In the genomic region with DNA sequence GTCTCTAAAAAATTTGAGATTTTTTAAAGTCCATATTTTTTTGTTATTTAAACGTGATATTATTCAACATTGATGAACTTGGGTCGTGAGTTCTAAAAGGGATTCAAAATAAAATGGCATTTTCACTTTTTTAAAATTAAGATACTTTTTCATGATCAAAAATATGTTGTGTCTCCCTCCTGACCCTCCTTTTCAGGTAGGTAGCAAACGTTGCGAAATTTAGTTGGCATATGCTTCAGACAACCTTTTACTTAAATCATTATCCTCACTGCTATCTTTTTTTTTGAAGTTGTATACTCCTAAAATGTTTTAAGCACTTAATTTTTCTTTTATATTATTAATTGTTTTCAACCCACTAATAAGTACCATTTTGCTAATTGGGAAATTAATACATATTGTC, we compare ENCODE assay signal across 2 cellular contexts.
TF ChIP-seq lines count a peak whose summit lies in the region.

No MANE protein-coding gene starts in this region.

TF ChIP-seq in HCT116, 20 proteins besides CTCF, POLR2A, EP300 and RAD21:
- TF ChIP-seq ATF3 (IDR thresholded peaks at IDR 0.05), result no peak
- no peak for TF ChIP-seq EGR1 (IDR thresholded peaks at IDR 0.05; ENCODE audit: low read depth)
- no peak for TF ChIP-seq SIN3A (IDR thresholded peaks at IDR 0.05; ENCODE audit: low read depth)
- no peak for TF ChIP-seq TCF7L2 (IDR thresholded peaks at IDR 0.05; ENCODE audit: borderline replicate concordance, extremely low read depth, insufficient read depth, insufficient read length)
- no peak for TF ChIP-seq ZBTB33 (IDR thresholded peaks at IDR 0.05; ENCODE audit: extremely low read depth, insufficient replicate concordance, low read length)
- TF ChIP-seq EZH2phosphoT487 (IDR thresholded peaks at IDR 0.05; ENCODE audit: borderline replicate concordance), result no peak
- no peak for TF ChIP-seq SRF (IDR thresholded peaks at IDR 0.05; ENCODE audit: low read depth)
- TF ChIP-seq JUND (IDR thresholded peaks at IDR 0.05), result no peak
- TF ChIP-seq, protein P1, sequence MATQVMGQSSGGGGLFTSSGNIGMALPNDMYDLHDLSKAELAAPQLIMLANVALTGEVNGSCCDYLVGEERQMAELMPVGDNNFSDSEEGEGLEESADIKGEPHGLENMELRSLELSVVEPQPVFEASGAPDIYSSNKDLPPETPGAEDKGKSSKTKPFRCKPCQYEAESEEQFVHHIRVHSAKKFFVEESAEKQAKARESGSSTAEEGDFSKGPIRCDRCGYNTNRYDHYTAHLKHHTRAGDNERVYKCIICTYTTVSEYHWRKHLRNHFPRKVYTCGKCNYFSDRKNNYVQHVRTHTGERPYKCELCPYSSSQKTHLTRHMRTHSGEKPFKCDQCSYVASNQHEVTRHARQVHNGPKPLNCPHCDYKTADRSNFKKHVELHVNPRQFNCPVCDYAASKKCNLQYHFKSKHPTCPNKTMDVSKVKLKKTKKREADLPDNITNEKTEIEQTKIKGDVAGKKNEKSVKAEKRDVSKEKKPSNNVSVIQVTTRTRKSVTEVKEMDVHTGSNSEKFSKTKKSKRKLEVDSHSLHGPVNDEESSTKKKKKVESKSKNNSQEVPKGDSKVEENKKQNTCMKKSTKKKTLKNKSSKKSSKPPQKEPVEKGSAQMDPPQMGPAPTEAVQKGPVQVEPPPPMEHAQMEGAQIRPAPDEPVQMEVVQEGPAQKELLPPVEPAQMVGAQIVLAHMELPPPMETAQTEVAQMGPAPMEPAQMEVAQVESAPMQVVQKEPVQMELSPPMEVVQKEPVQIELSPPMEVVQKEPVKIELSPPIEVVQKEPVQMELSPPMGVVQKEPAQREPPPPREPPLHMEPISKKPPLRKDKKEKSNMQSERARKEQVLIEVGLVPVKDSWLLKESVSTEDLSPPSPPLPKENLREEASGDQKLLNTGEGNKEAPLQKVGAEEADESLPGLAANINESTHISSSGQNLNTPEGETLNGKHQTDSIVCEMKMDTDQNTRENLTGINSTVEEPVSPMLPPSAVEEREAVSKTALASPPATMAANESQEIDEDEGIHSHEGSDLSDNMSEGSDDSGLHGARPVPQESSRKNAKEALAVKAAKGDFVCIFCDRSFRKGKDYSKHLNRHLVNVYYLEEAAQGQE (IDR thresholded peaks at IDR 0.05; ENCODE audit: low read depth), result no peak
- TF ChIP-seq ELF1 (IDR thresholded peaks at IDR 0.05; ENCODE audit: borderline replicate concordance, low read depth), result no peak
- no peak for TF ChIP-seq CEBPB (IDR thresholded peaks at IDR 0.05; ENCODE audit: low read depth)
- no peak for TF ChIP-seq EZH2 (IDR thresholded peaks at IDR 0.05)
- no peak for TF ChIP-seq CBX3 (IDR thresholded peaks at IDR 0.05; ENCODE audit: low read depth)
- no peak for TF ChIP-seq SP1 (IDR thresholded peaks at IDR 0.05; ENCODE audit: low read depth)
- no peak for TF ChIP-seq YY1 (IDR thresholded peaks at IDR 0.05; ENCODE audit: extremely low read depth, insufficient replicate concordance, low read depth, low read length)
- no peak for TF ChIP-seq POLR2AphosphoS5 (IDR thresholded peaks at IDR 0.05; ENCODE audit: low read depth, low read length)
- TF ChIP-seq MAX (IDR thresholded peaks at IDR 0.05), result no peak
- TF ChIP-seq ZNF274 (IDR thresholded peaks at IDR 0.05; ENCODE audit: low read depth, low read length), result no peak

TF ChIP-seq in H1, 55 proteins besides CTCF, POLR2A, EP300 and RAD21 (continued from another document):
- TF ChIP-seq CEBPB (IDR thresholded peaks at IDR 0.05; ENCODE audit: low read depth, low read length) (0 out of 2 replicates have a peak, but pooled peaks have one; percentile 33), SIN3A (conservative IDR thresholded peaks at IDR 0.05 in 1 of 2, IDR thresholded peaks at IDR 0.05 in 1 of 2; ENCODE audit: low read depth in 1 of 2, low read length in 2 of 2) (no peak), JUN (IDR thresholded peaks at IDR 0.05; ENCODE audit: low read depth, low read length) (no peak)
